ENCODE assay signal across 9 cellular contexts in genomic region chr1:175338447-175339135, GRCh38.
DNase-seq lines count a peak whose midpoint lies in the region; ATAC-seq and TF ChIP-seq lines count a peak whose summit lies in the region.
"Had no signal": no experiment of that assay in that cellular context is flagged by ENCODE, and none has a peak within 500 bp of the region (broad histone marks: within the 10 kb centered on the region; RNA-seq: fewer than 3 reads in every experiment).

No MANE protein-coding gene starts in this region.

- TF ChIP-seq EP300 in upper lobe of left lung (IDR thresholded peaks at IDR 0.05) = no peak

- DNase-seq in GM13977 (ENCODE audit: low spot score) (peak; percentile 33), SK-N-DZ (ENCODE audit: low spot score) (peak; percentile 27), mucosa of descending colon (peak in 1 of 3 donors; percentile 38), upper lobe of left lung (no peak), posterior vena cava (ENCODE audit: low spot score) (no peak), gastrocnemius medialis (no peak)
- peak; percentile 76 for DNase-seq in activated naive CD4-positive, alpha-beta T cell treated with anti-CD3 and anti-CD28 coated beads, Interleukin-2, amount 10 ng/mL, durations not matched to agents 7 days and 5 days

- H3K4me1 Mint-ChIP-seq in activated naive CD4-positive, alpha-beta T cell treated with anti-CD3 and anti-CD28 coated beads, Interleukin-2, amount 10 ng/mL, durations not matched to agents 7 days and 5 days = no peaks in the 10 kb centered on the region

- H3K4me3 Mint-ChIP-seq in activated naive CD4-positive, alpha-beta T cell treated with anti-CD3 and anti-CD28 coated beads, Interleukin-2, amount 10 ng/mL, durations not matched to agents 7 days and 5 days = no peak overlapping the region
- H3K4me3 Mint-ChIP-seq: activated naive CD8-positive, alpha-beta T cell had no signal

- TF ChIP-seq CTCF in GM13977 (IDR thresholded peaks at IDR 0.05; ENCODE audit: extremely low read depth, insufficient read depth, missing control alignments) (peak; percentile 65), mucosa of descending colon (IDR thresholded peaks at IDR 0.05) (no peak), upper lobe of left lung (IDR thresholded peaks at IDR 0.05) (peak in 4 of 6 experiments; percentile 15 to 48 (median 37)), gastrocnemius medialis (IDR thresholded peaks at IDR 0.05 in 4 of 5, conservative IDR thresholded peaks at IDR 0.05 in 1 of 5) (peak in 1 of 5 experiments; percentile 30)

- no peak overlapping the region for H3K4me3 ChIP-seq in mucosa of descending colon
- no peak overlapping the region for H3K4me3 ChIP-seq in upper lobe of left lung
- no peak overlapping the region for H3K4me3 ChIP-seq in gastrocnemius medialis

- no peaks in the 10 kb centered on the region for H3K9me3 Mint-ChIP-seq in activated naive CD4-positive, alpha-beta T cell treated with anti-CD3 and anti-CD28 coated beads, Interleukin-2, amount 10 ng/mL, durations not matched to agents 7 days and 5 days

- in situ Hi-C loops in GM13977 (cut with MboI; ENCODE audit: low pct_unique_long_range_greater_than_20kb, low sequenced_read_pairs, unreplicated experiment) (loop anchor here (25.0 kb wide), 1 partner anchor 301 kb away; no protein-coding TSS in a partner anchor), gastrocnemius medialis (cut with MboI; ENCODE audit: low sequenced_read_pairs in 4 of 4) (no loop called here)

- no peak overlapping the region for H3K27ac Mint-ChIP-seq in activated naive CD4-positive, alpha-beta T cell treated with anti-CD3 and anti-CD28 coated beads, Interleukin-2, amount 10 ng/mL, durations not matched to agents 7 days and 5 days
- H3K27ac Mint-ChIP-seq: activated naive CD8-positive, alpha-beta T cell had no signal

- H3K27ac ChIP-seq in upper lobe of left lung (no peak overlapping the region), gastrocnemius medialis (no peak overlapping the region)

- H3K27me3 ChIP-seq in upper lobe of left lung (no peaks in the 10 kb centered on the region), gastrocnemius medialis (no peaks in the 10 kb centered on the region)

- no peaks in the 10 kb centered on the region for H3K36me3 ChIP-seq in mucosa of descending colon (ENCODE audit: low read depth)
- no peaks in the 10 kb centered on the region for H3K36me3 ChIP-seq in upper lobe of left lung
- no peaks in the 10 kb centered on the region for H3K36me3 ChIP-seq in gastrocnemius medialis

- H3K4me1 ChIP-seq in mucosa of descending colon (ENCODE audit: low read depth) = no peaks in the 10 kb centered on the region
- H3K4me1 ChIP-seq in upper lobe of left lung = no peaks in the 10 kb centered on the region
- no peaks in the 10 kb centered on the region for H3K4me1 ChIP-seq in gastrocnemius medialis

- 57% methylated on average over 12 of the region's 12 CpGs for WGBS in upper lobe of left lung, 2 donors

- H3K27me3 Mint-ChIP-seq in activated naive CD4-positive, alpha-beta T cell treated with anti-CD3 and anti-CD28 coated beads, Interleukin-2, amount 10 ng/mL, durations not matched to agents 7 days and 5 days = peaks cover 46% of the 10 kb centered on the region

- CTCF ChIA-PET in activated naive CD4-positive, alpha-beta T cell treated with anti-CD3 and anti-CD28 coated beads, Interleukin-2, amount 10 ng/mL, durations not matched to agents 7 days and 5 days (lab: Charles Lee) = interaction anchor here (1.0 to 2.8 kb wide), 11 partner anchors 11 to 309 kb away, joined by 3 to 17 read pairs (median 5); no protein-coding TSS in a partner anchor

- H3K9me3 ChIP-seq in mucosa of descending colon (no peaks in the 10 kb centered on the region), upper lobe of left lung (no peaks in the 10 kb centered on the region), gastrocnemius medialis (no peaks in the 10 kb centered on the region)

- ATAC-seq in HG02884 (IDR thresholded peaks at IDR 0.05; ENCODE audit: unreplicated experiment) (peak; percentile 87), mucosa of descending colon (peak; percentile 62), upper lobe of left lung (ENCODE audit: low FRiP score in 2 of 2) (no peak), gastrocnemius medialis (no peak)

- H3K36me3 Mint-ChIP-seq in activated naive CD4-positive, alpha-beta T cell treated with anti-CD3 and anti-CD28 coated beads, Interleukin-2, amount 10 ng/mL, durations not matched to agents 7 days and 5 days = no peaks in the 10 kb centered on the region
- H3K36me3 Mint-ChIP-seq: activated naive CD8-positive, alpha-beta T cell had no signal

- TF ChIP-seq POLR2A in upper lobe of left lung (IDR thresholded peaks at IDR 0.05) = no peak
- TF ChIP-seq POLR2A in gastrocnemius medialis (IDR thresholded peaks at IDR 0.05) = no peak

- intact Hi-C loops in mucosa of descending colon (cut with DNase I, micrococcal nuclease) (no loop called here), posterior vena cava (cut with DNase I) (no loop called here), gastrocnemius medialis (cut with DNase I; ENCODE audit: low total_unique reads) (no loop called here)

Comparison
In these comparisons a context has a peak if more than half of its experiments do, and no peak if none do; other contexts are left out.
1. DNase-seq: peak in GM13977 (single experiment), SK-N-DZ (single experiment) and activated naive CD4-positive, alpha-beta T cell treated with anti-CD3 and anti-CD28 coated beads, Interleukin-2, amount 10 ng/mL, durations not matched to agents 7 days and 5 days (single experiment); none in upper lobe of left lung (0 of 2), posterior vena cava (single experiment) and gastrocnemius medialis (0 of 2).
2. ATAC-seq: peak in HG02884 (single experiment) and mucosa of descending colon (single experiment); none in upper lobe of left lung (0 of 2) and gastrocnemius medialis (0 of 2).